20 cellular contexts compared by ENCODE assay signal in genomic region chr9:106449528-106449927, GRCh38.
"Had no signal": no experiment of that assay in that cellular context is flagged by ENCODE, and none has a peak within 500 bp of the region (broad histone marks: within the 10 kb centered on the region; RNA-seq: fewer than 3 reads in every experiment).

No MANE protein-coding gene starts in this region.

- H2AFZ ChIP-seq: parathyroid adenoma had no signal

- H3K4me3 Mint-ChIP-seq: activated CD4-positive, alpha-beta T cell treated with anti-CD3 and anti-CD28 coated beads, Interleukin-2, amount 10 ng/mL, durations not matched to agents 7 days and 5 days; activated CD8-positive, alpha-beta T cell treated with anti-CD3 and anti-CD28 coated beads for 36 hours; activated naive CD8-positive, alpha-beta T cell treated with anti-CD3 and anti-CD28 coated beads, Interleukin-2, amount 50 U/mL, for 24 hours; activated T-helper 1 cell treated with anti-CD3 and anti-CD28 coated beads, Interleukin-12 subunit alpha, Interleukin-12 subunit beta, Interleukin-2, Interleukin-4 antibody, amounts not matched to agents 30 ng/mL and 10 ng/mL and 1 ng/mL, durations not matched to agents 14 hours and 24 hours and 36 hours; natural killer cell treated with Interleukin-12 subunit alpha and Interleukin-12 subunit beta and Interleukin-15 and Interleukin-18, amount 100 ng/mL, for 72 hours had no signal

- H3K27me3 Mint-ChIP-seq: activated CD4-positive, alpha-beta T cell treated with anti-CD3 and anti-CD28 coated beads, Interleukin-2, amount 10 ng/mL, durations not matched to agents 7 days and 5 days; activated CD8-positive, alpha-beta T cell treated with anti-CD3 and anti-CD28 coated beads for 36 hours; activated naive CD8-positive, alpha-beta T cell treated with anti-CD3 and anti-CD28 coated beads, Interleukin-2, amount 50 U/mL, for 24 hours; natural killer cell treated with Interleukin-12 subunit alpha and Interleukin-12 subunit beta and Interleukin-15 and Interleukin-18, amount 100 ng/mL, for 72 hours had no signal

- DNase-seq: activated CD4-positive, alpha-beta T cell treated with anti-CD3 and anti-CD28 coated beads, Interleukin-2, amount 10 ng/mL, durations not matched to agents 7 days and 5 days; activated CD4-positive, CD25-positive, alpha-beta regulatory T cell treated with anti-CD3 and anti-CD28 coated beads, Interleukin-2, amount 50 U/mL, for 72 hours; activated CD8-positive, alpha-beta T cell treated with anti-CD3 and anti-CD28 coated beads for 36 hours; activated gamma-delta T cell; activated naive CD4-positive, alpha-beta T cell treated with anti-CD3 and anti-CD28 coated beads, Interleukin-2, amount 50 U/mL, for 16 hours; activated naive CD8-positive, alpha-beta T cell treated with anti-CD3 and anti-CD28 coated beads, Interleukin-2, amount 50 U/mL, for 24 hours; cortex of kidney; nucleus accumbens; stimulated activated CD4-positive, alpha-beta T cell treated with anti-CD3 and anti-CD28 coated beads, Interleukin-4, amount 100 ng/mL, for 1 hour; stimulated activated naive CD4-positive, alpha-beta T cell; SW 1271; upper lobe of right lung; WERI-Rb-1 had no signal

- H3K9me3 ChIP-seq: thoracic aorta, upper lobe of right lung had no signal

- H3K27me3 ChIP-seq: upper lobe of right lung had no signal

- H3K79me2 ChIP-seq: parathyroid adenoma had no signal

- H3K4me1 ChIP-seq: parathyroid adenoma, upper lobe of right lung had no signal

- H3K27ac Mint-ChIP-seq: activated CD4-positive, alpha-beta T cell treated with anti-CD3 and anti-CD28 coated beads, Interleukin-2, amount 10 ng/mL, durations not matched to agents 7 days and 5 days; activated CD8-positive, alpha-beta T cell treated with anti-CD3 and anti-CD28 coated beads for 36 hours; activated naive CD8-positive, alpha-beta T cell treated with anti-CD3 and anti-CD28 coated beads, Interleukin-2, amount 50 U/mL, for 24 hours; activated T-helper 1 cell treated with anti-CD3 and anti-CD28 coated beads, Interleukin-12 subunit alpha, Interleukin-12 subunit beta, Interleukin-2, Interleukin-4 antibody, amounts not matched to agents 30 ng/mL and 10 ng/mL and 1 ng/mL, durations not matched to agents 14 hours and 24 hours and 36 hours; natural killer cell treated with Interleukin-12 subunit alpha and Interleukin-12 subunit beta and Interleukin-15 and Interleukin-18, amount 100 ng/mL, for 72 hours had no signal

- H3K9ac ChIP-seq: parathyroid adenoma had no signal

- H3K27ac ChIP-seq: epithelial cell of prostate, parathyroid adenoma, SK-N-MC, thoracic aorta, upper lobe of right lung, WERI-Rb-1 had no signal

- H3K4me1 Mint-ChIP-seq: activated CD4-positive, alpha-beta T cell treated with anti-CD3 and anti-CD28 coated beads, Interleukin-2, amount 10 ng/mL, durations not matched to agents 7 days and 5 days; activated naive CD8-positive, alpha-beta T cell treated with anti-CD3 and anti-CD28 coated beads, Interleukin-2, amount 50 U/mL, for 24 hours had no signal

- H3K36me3 ChIP-seq: thoracic aorta, upper lobe of right lung, WERI-Rb-1 had no signal

- H3K4me3 ChIP-seq: SK-N-MC, thoracic aorta, upper lobe of right lung had no signal

- H3K9me3 Mint-ChIP-seq: activated CD4-positive, alpha-beta T cell treated with anti-CD3 and anti-CD28 coated beads, Interleukin-2, amount 10 ng/mL, durations not matched to agents 7 days and 5 days; activated T-helper 1 cell treated with anti-CD3 and anti-CD28 coated beads, Interleukin-12 subunit alpha, Interleukin-12 subunit beta, Interleukin-2, Interleukin-4 antibody, amounts not matched to agents 30 ng/mL and 10 ng/mL and 1 ng/mL, durations not matched to agents 14 hours and 24 hours and 36 hours had no signal

- H3K36me3 Mint-ChIP-seq: natural killer cell treated with Interleukin-12 subunit alpha and Interleukin-12 subunit beta and Interleukin-15 and Interleukin-18, amount 100 ng/mL, for 72 hours had no signal

- ATAC-seq: activated CD8-positive, alpha-beta T cell treated with anti-CD3 and anti-CD28 coated beads for 36 hours; activated naive CD8-positive, alpha-beta T cell treated with anti-CD3 and anti-CD28 coated beads, Interleukin-2, amount 50 U/mL, for 24 hours; natural killer cell treated with Interleukin-12 subunit alpha and Interleukin-12 subunit beta and Interleukin-15 and Interleukin-18, amount 100 ng/mL, for 72 hours; sciatic nerve; upper lobe of right lung had no signal
